Comparison of ENCODE assay signal across 1 cellular context in the genomic region with DNA sequence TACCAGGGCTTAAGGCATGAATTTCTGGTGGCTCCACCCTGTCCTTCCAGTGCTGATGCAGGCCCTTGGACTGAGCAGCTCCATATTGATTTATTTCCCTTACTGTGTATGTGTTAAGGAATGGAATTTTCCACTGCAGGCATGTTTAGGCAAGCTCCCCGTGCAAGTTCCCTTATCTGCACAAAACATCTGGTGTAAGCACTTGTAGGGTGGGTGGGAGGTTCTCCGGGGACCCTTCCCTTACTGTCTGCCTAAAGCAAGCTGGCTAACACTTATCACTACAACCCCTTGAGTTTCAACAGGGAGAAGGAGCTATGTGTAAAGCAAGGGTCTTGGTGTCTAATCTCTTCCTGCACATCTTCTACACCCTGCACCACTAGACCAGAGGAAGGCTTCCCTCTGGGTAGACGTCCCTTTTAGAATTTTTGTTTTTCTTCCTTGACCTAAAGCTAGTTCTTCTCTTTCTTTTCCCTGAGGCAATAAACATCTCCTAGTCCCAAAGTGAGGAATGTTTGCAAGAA.
A peak's percentile ranks its signal among the peaks of the same experiment; 100 is the strongest.
TF ChIP-seq lines count a peak whose summit lies in the region.

No MANE protein-coding gene starts in this region.

TF ChIP-seq in K562, 482 proteins besides CTCF, POLR2A, EP300 and RAD21 (continued from another document and continues in another):
- TF ChIP-seq, protein P1, sequence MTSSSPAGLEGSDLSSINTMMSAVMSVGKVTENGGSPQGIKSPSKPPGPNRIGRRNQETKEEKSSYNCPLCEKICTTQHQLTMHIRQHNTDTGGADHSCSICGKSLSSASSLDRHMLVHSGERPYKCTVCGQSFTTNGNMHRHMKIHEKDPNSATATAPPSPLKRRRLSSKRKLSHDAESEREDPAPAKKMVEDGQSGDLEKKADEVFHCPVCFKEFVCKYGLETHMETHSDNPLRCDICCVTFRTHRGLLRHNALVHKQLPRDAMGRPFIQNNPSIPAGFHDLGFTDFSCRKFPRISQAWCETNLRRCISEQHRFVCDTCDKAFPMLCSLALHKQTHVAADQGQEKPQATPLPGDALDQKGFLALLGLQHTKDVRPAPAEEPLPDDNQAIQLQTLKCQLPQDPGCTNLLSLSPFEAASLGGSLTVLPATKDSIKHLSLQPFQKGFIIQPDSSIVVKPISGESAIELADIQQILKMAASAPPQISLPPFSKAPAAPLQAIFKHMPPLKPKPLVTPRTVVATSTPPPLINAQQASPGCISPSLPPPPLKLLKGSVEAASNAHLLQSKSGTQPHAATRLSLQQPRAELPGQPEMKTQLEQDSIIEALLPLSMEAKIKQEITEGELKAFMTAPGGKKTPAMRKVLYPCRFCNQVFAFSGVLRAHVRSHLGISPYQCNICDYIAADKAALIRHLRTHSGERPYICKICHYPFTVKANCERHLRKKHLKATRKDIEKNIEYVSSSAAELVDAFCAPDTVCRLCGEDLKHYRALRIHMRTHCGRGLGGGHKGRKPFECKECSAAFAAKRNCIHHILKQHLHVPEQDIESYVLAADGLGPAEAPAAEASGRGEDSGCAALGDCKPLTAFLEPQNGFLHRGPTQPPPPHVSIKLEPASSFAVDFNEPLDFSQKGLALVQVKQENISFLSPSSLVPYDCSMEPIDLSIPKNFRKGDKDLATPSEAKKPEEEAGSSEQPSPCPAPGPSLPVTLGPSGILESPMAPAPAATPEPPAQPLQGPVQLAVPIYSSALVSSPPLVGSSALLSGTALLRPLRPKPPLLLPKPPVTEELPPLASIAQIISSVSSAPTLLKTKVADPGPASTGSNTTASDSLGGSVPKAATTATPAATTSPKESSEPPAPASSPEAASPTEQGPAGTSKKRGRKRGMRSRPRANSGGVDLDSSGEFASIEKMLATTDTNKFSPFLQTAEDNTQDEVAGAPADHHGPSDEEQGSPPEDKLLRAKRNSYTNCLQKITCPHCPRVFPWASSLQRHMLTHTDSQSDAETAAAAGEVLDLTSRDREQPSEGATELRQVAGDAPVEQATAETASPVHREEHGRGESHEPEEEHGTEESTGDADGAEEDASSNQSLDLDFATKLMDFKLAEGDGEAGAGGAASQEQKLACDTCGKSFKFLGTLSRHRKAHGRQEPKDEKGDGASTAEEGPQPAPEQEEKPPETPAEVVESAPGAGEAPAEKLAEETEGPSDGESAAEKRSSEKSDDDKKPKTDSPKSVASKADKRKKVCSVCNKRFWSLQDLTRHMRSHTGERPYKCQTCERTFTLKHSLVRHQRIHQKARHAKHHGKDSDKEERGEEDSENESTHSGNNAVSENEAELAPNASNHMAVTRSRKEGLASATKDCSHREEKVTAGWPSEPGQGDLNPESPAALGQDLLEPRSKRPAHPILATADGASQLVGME (CRISPR knock-in tag; IDR thresholded peaks at IDR 0.05) = no peak
- TF ChIP-seq LCOR (CRISPR knock-in tag; IDR thresholded peaks at IDR 0.05) (no peak), PPARD (CRISPR knock-in tag; IDR thresholded peaks at IDR 0.05) (no peak), ZNF717 (CRISPR knock-in tag; IDR thresholded peaks at IDR 0.05) (no peak), RBM34 (IDR thresholded peaks at IDR 0.05; ENCODE audit: borderline replicate concordance, insufficient read depth, low read length) (no peak), KDM4B (IDR thresholded peaks at IDR 0.05; ENCODE audit: borderline replicate concordance in 2 of 2, low read depth in 1 of 2) (no peak), MED1 (CRISPR knock-in tag; IDR thresholded peaks at IDR 0.05; ENCODE audit: borderline replicate concordance) (no peak), KAT8 (IDR thresholded peaks at IDR 0.05; ENCODE audit: low read depth) (no peak), ZNF696 (CRISPR knock-in tag; conservative IDR thresholded peaks at IDR 0.05) (no peak), CREB1 (IDR thresholded peaks at IDR 0.05) (0 out of 2 replicates have a peak, but pooled peaks have one; percentile 13), CREB1 (CRISPR knock-in tag; IDR thresholded peaks at IDR 0.05) (no peak), THRAP3 (IDR thresholded peaks at IDR 0.05; ENCODE audit: borderline replicate concordance) (no peak), ZNF699 (CRISPR knock-in tag; IDR thresholded peaks at IDR 0.05; ENCODE audit: insufficient replicate concordance) (no peak), ELF1 (tag; IDR thresholded peaks at IDR 0.05) (peak; percentile 17; the same call in 1 of the 2 replicates), ZZZ3 (IDR thresholded peaks at IDR 0.05) (no peak), KDM2B (CRISPR knock-in tag; IDR thresholded peaks at IDR 0.05) (no peak), SIX5 (IDR thresholded peaks at IDR 0.05; ENCODE audit: borderline replicate concordance in 1 of 2, insufficient read depth in 1 of 2, low read depth in 1 of 2, low read length in 2 of 2) (no peak), CBX8 (IDR thresholded peaks at IDR 0.05; ENCODE audit: borderline replicate concordance, extremely low read depth, low read depth, low read length, poor library complexity, severe bottlenecking) (no peak), CSDE1 (IDR thresholded peaks at IDR 0.05) (no peak), TEAD4 (IDR thresholded peaks at IDR 0.05; ENCODE audit: low read length) (peak; percentile 87), TEAD4 (CRISPR knock-in tag; IDR thresholded peaks at IDR 0.05; ENCODE audit: borderline replicate concordance) (no peak), XRCC4 (IDR thresholded peaks at IDR 0.05; ENCODE audit: extremely low read depth, insufficient read depth, insufficient read length) (no peak), ZNF766 (CRISPR knock-in tag; conservative IDR thresholded peaks at IDR 0.05) (0 out of 2 replicates have a peak, but pooled peaks have one; percentile 11), SRSF3 (IDR thresholded peaks at IDR 0.05; ENCODE audit: insufficient read depth, low read length) (no peak), ZNF830 (CRISPR knock-in tag; IDR thresholded peaks at IDR 0.05) (no peak), ZFP1 (CRISPR knock-in tag; IDR thresholded peaks at IDR 0.05) (peak; percentile 97), NFRKB (IDR thresholded peaks at IDR 0.05; ENCODE audit: low read depth) (no peak; the same call in 1 of the 2 replicates), HIVEP1 (CRISPR knock-in tag; IDR thresholded peaks at IDR 0.05) (no peak), C11orf30 (IDR thresholded peaks at IDR 0.05; ENCODE audit: low read depth) (no peak), ZNF12 (CRISPR knock-in tag; IDR thresholded peaks at IDR 0.05) (no peak), STAT5A (IDR thresholded peaks at IDR 0.05; ENCODE audit: borderline replicate concordance, low read length) (peak; percentile 54; the same call in 1 of the 2 replicates), ZNF76 (CRISPR knock-in tag; IDR thresholded peaks at IDR 0.05; ENCODE audit: borderline replicate concordance) (no peak), ARNT (IDR thresholded peaks at IDR 0.05) (no peak), HEY1 (CRISPR knock-in tag; IDR thresholded peaks at IDR 0.05; ENCODE audit: borderline replicate concordance) (peak; percentile 40; the same call in 1 of the 2 replicates), ZNF561 (CRISPR knock-in tag; conservative IDR thresholded peaks at IDR 0.05) (no peak), CHCHD3 (CRISPR knock-in tag; IDR thresholded peaks at IDR 0.05) (no peak), ZNF764 (CRISPR knock-in tag; IDR thresholded peaks at IDR 0.05; ENCODE audit: low read depth) (no peak), SOX6 (IDR thresholded peaks at IDR 0.05) (peak; percentile 75), ESRRA (IDR thresholded peaks at IDR 0.05; ENCODE audit: borderline replicate concordance, low read depth) (no peak), ZC3H4 (CRISPR knock-in tag; IDR thresholded peaks at IDR 0.05; ENCODE audit: borderline replicate concordance) (no peak), ZNF133 (CRISPR knock-in tag; IDR thresholded peaks at IDR 0.05) (no peak)
- TF ChIP-seq, protein P2, sequence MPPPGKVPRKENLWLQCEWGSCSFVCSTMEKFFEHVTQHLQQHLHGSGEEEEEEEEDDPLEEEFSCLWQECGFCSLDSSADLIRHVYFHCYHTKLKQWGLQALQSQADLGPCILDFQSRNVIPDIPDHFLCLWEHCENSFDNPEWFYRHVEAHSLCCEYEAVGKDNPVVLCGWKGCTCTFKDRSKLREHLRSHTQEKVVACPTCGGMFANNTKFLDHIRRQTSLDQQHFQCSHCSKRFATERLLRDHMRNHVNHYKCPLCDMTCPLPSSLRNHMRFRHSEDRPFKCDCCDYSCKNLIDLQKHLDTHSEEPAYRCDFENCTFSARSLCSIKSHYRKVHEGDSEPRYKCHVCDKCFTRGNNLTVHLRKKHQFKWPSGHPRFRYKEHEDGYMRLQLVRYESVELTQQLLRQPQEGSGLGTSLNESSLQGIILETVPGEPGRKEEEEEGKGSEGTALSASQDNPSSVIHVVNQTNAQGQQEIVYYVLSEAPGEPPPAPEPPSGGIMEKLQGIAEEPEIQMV (tag; conservative IDR thresholded peaks at IDR 0.05; ENCODE audit: low read depth) = no peak
- TF ChIP-seq, protein P3, sequence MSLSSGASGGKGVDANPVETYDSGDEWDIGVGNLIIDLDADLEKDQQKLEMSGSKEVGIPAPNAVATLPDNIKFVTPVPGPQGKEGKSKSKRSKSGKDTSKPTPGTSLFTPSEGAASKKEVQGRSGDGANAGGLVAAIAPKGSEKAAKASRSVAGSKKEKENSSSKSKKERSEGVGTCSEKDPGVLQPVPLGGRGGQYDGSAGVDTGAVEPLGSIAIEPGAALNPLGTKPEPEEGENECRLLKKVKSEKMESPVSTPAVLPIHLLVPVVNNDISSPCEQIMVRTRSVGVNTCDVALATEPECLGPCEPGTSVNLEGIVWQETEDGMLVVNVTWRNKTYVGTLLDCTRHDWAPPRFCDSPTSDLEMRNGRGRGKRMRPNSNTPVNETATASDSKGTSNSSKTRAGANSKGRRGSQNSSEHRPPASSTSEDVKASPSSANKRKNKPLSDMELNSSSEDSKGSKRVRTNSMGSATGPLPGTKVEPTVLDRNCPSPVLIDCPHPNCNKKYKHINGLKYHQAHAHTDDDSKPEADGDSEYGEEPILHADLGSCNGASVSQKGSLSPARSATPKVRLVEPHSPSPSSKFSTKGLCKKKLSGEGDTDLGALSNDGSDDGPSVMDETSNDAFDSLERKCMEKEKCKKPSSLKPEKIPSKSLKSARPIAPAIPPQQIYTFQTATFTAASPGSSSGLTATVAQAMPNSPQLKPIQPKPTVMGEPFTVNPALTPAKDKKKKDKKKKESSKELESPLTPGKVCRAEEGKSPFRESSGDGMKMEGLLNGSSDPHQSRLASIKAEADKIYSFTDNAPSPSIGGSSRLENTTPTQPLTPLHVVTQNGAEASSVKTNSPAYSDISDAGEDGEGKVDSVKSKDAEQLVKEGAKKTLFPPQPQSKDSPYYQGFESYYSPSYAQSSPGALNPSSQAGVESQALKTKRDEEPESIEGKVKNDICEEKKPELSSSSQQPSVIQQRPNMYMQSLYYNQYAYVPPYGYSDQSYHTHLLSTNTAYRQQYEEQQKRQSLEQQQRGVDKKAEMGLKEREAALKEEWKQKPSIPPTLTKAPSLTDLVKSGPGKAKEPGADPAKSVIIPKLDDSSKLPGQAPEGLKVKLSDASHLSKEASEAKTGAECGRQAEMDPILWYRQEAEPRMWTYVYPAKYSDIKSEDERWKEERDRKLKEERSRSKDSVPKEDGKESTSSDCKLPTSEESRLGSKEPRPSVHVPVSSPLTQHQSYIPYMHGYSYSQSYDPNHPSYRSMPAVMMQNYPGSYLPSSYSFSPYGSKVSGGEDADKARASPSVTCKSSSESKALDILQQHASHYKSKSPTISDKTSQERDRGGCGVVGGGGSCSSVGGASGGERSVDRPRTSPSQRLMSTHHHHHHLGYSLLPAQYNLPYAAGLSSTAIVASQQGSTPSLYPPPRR (CRISPR knock-in tag; IDR thresholded peaks at IDR 0.05; ENCODE audit: borderline replicate concordance) = no peak
- TF ChIP-seq, protein P4, sequence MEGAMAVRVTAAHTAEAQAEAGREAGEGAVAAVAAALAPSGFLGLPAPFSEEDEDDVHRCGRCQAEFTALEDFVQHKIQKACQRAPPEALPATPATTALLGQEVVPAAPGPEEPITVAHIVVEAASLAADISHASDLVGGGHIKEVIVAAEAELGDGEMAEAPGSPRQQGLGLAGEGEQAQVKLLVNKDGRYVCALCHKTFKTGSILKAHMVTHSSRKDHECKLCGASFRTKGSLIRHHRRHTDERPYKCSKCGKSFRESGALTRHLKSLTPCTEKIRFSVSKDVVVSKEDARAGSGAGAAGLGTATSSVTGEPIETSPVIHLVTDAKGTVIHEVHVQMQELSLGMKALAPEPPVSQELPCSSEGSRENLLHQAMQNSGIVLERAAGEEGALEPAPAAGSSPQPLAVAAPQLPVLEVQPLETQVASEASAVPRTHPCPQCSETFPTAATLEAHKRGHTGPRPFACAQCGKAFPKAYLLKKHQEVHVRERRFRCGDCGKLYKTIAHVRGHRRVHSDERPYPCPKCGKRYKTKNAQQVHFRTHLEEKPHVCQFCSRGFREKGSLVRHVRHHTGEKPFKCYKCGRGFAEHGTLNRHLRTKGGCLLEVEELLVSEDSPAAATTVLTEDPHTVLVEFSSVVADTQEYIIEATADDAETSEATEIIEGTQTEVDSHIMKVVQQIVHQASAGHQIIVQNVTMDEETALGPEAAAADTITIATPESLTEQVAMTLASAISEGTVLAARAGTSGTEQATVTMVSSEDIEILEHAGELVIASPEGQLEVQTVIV (CRISPR knock-in tag; IDR thresholded peaks at IDR 0.05; ENCODE audit: borderline replicate concordance) = no peak
- TF ChIP-seq, protein P5, sequence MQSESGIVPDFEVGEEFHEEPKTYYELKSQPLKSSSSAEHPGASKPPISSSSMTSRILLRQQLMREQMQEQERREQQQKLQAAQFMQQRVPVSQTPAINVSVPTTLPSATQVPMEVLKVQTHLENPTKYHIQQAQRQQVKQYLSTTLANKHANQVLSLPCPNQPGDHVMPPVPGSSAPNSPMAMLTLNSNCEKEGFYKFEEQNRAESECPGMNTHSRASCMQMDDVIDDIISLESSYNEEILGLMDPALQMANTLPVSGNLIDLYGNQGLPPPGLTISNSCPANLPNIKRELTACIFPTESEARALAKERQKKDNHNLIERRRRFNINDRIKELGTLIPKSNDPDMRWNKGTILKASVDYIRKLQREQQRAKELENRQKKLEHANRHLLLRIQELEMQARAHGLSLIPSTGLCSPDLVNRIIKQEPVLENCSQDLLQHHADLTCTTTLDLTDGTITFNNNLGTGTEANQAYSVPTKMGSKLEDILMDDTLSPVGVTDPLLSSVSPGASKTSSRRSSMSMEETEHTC (IDR thresholded peaks at IDR 0.05) = no peak
- TF ChIP-seq, protein P6, sequence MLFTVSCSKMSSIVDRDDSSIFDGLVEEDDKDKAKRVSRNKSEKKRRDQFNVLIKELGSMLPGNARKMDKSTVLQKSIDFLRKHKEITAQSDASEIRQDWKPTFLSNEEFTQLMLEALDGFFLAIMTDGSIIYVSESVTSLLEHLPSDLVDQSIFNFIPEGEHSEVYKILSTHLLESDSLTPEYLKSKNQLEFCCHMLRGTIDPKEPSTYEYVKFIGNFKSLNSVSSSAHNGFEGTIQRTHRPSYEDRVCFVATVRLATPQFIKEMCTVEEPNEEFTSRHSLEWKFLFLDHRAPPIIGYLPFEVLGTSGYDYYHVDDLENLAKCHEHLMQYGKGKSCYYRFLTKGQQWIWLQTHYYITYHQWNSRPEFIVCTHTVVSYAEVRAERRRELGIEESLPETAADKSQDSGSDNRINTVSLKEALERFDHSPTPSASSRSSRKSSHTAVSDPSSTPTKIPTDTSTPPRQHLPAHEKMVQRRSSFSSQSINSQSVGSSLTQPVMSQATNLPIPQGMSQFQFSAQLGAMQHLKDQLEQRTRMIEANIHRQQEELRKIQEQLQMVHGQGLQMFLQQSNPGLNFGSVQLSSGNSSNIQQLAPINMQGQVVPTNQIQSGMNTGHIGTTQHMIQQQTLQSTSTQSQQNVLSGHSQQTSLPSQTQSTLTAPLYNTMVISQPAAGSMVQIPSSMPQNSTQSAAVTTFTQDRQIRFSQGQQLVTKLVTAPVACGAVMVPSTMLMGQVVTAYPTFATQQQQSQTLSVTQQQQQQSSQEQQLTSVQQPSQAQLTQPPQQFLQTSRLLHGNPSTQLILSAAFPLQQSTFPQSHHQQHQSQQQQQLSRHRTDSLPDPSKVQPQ (CRISPR knock-in tag; IDR thresholded peaks at IDR 0.05; ENCODE audit: borderline replicate concordance) = no peak
